In the genomic region with DNA sequence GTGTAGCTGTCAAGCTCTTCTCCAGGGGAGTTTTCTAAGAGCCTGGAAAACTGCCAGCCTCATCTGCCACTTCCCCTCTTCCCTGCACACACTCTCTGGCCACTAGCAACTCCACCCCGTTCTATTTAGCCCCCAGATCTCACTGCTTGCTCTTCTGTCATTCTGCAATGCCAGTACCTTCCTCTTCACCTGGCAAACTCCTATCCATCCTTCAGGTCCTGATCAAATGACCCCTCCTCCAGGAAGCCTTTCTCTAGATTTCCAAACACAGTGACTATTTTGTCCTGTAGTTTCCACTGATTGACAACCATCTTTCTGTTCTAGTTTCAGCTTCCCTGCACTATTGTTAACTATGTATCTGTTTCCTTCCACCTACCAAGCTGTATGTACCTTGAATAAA, we compare ENCODE assay signal across 23 cellular contexts.
"Had no signal": no experiment of that assay in that cellular context is flagged by ENCODE, and none has a peak within 500 bp of the region (broad histone marks: within the 10 kb centered on the region; RNA-seq: fewer than 3 reads in every experiment).

No MANE protein-coding gene starts in this region.

- H3K4me3 ChIP-seq: colonic mucosa, gastrocnemius medialis, lung, pancreas, right lobe of liver, smooth muscle cell, testis, tibial artery had no signal

- H3K27ac ChIP-seq: colonic mucosa, epithelial cell of prostate, gastrocnemius medialis, neutrophil, pancreas, right lobe of liver, testis, tibial artery had no signal

- DNase-seq: colonic mucosa; effector CD8-positive, alpha-beta T cell; foreskin fibroblast; gastrocnemius medialis; kidney; natural killer cell; pancreas; stimulated activated CD4-positive, alpha-beta T cell treated with anti-CD3 and anti-CD28 coated beads, Interleukin-12 subunit alpha, Interleukin-12 subunit beta, amount 100 ng/mL, for 4 hours; stimulated activated CD4-positive, alpha-beta T cell treated with anti-CD3 and anti-CD28 coated beads, Interleukin-1b, Interleukin-23, amount 100 ng/mL, for 48 hours; stimulated activated CD4-positive, alpha-beta T cell treated with anti-CD3 and anti-CD28 coated beads, Interleukin-4, amount 100 ng/mL, for 1 hour; stimulated activated CD8-positive, alpha-beta memory T cell treated with anti-CD3 and anti-CD28 coated beads, Interleukin-4, amount 100 ng/mL, for 48 hours; stimulated activated naive CD4-positive, alpha-beta T cell; substantia nigra; testis had no signal

- H3K4me1 ChIP-seq: colonic mucosa, gastrocnemius medialis, pancreas, right lobe of liver, testis had no signal

- H3K27me3 ChIP-seq: colonic mucosa, gastrocnemius medialis, neutrophil, pancreas, right lobe of liver, testis, tibial artery had no signal

- ATAC-seq: esophagus mucosa, gastrocnemius medialis, left lobe of liver, natural killer cell, right lobe of liver had no signal

- H3K4me2 ChIP-seq: smooth muscle cell had no signal

- H3K36me3 ChIP-seq: colonic mucosa, gastrocnemius medialis, neutrophil, pancreas, right lobe of liver, tibial artery had no signal

- H3K9me3 ChIP-seq: colonic mucosa, gastrocnemius medialis, neutrophil, pancreas, right lobe of liver, testis, tibial artery had no signal

- FAIRE-seq: kidney, pancreas, urothelium cell line had no signal
